In genomic region chr18:70195014-70195614, GRCh38 we compare ENCODE assay signal across 10 cellular contexts. TPM values are rescaled to one million over a fixed set of nuclear protein-coding genes. Genes with fewer than 3 reads are reported as not detected.
DNase-seq lines count a peak whose midpoint lies in the region; ATAC-seq, FAIRE-seq and TF ChIP-seq lines count a peak whose summit lies in the region.
"Had no signal": no experiment of that assay in that cellular context is flagged by ENCODE, and none has a peak within 500 bp of the region (broad histone marks: within the 10 kb centered on the region; RNA-seq: fewer than 3 reads in every experiment).

No MANE protein-coding gene starts in this region.

- H3K27me3 Mint-ChIP-seq in T-helper 1 cell treated with Interleukin-12 subunit alpha and Interleukin-12 subunit beta and Interleukin-4 antibody, amounts not matched to agents 30 μg/mL and 1 μg/mL, for 36 hours (ENCODE audit: low read depth), result no peaks in the 10 kb centered on the region
- H3K27me3 Mint-ChIP-seq in osteocyte (ENCODE audit: unreplicated experiment), result no peaks in the 10 kb centered on the region
- H3K27me3 Mint-ChIP-seq: CD4-positive, alpha-beta T cell had no signal

- peaks cover 13% of the 10 kb centered on the region for H3K4me1 Mint-ChIP-seq in T-helper 1 cell treated with Interleukin-12 subunit alpha and Interleukin-12 subunit beta and Interleukin-4 antibody, amounts not matched to agents 30 μg/mL and 1 μg/mL, for 36 hours (ENCODE audit: low read depth)
- no peaks in the 10 kb centered on the region for H3K4me1 Mint-ChIP-seq in osteocyte (ENCODE audit: unreplicated experiment)

- DNase-seq in GM12864 (ENCODE audit: low read depth), result peak; percentile 55
- DNase-seq in NCI-H1436 treated with DMSO at 0.1 percent for 48 hours (lab: John Stamatoyannopoulos, UW), result no peak
- no peak for DNase-seq in NCI-H2081 treated with DMSO at 0.1 percent for 48 hours (lab: John Stamatoyannopoulos, UW)
- no peak for DNase-seq in frontal cortex (ENCODE audit: low spot score in 2 of 2)
- no peak for DNase-seq in osteocyte (ENCODE audit: extremely low spot score, unreplicated experiment)
- DNase-seq: CD4-positive, alpha-beta T cell had no signal

- peaks cover 37% of the 10 kb centered on the region for H3K36me3 Mint-ChIP-seq in T-helper 1 cell treated with Interleukin-12 subunit alpha and Interleukin-12 subunit beta and Interleukin-4 antibody, amounts not matched to agents 30 μg/mL and 1 μg/mL, for 36 hours (ENCODE audit: low read depth)
- H3K36me3 Mint-ChIP-seq in osteocyte (ENCODE audit: unreplicated experiment), result peaks cover 12% of the 10 kb centered on the region

- no peak for FAIRE-seq in frontal cortex (lab: Jason Lieb, UNC)
- FAIRE-seq: K562 had no signal

- ATAC-seq in GM19372 (IDR thresholded peaks at IDR 0.05; ENCODE audit: low read depth, unreplicated experiment) (peak; percentile 42), HG02970 (IDR thresholded peaks at IDR 0.05; ENCODE audit: low FRiP score, unreplicated experiment) (peak; percentile 35)

- TF ChIP-seq CTCF in GM12864 (IDR thresholded peaks at IDR 0.05; ENCODE audit: low read depth, low read length, missing control alignments) (no peak), osteocyte (IDR thresholded peaks at IDR 0.05) (no peak)

- no peaks in the 10 kb centered on the region for H3K9me3 Mint-ChIP-seq in T-helper 1 cell treated with Interleukin-12 subunit alpha and Interleukin-12 subunit beta and Interleukin-4 antibody, amounts not matched to agents 30 μg/mL and 1 μg/mL, for 36 hours
- H3K9me3 Mint-ChIP-seq in osteocyte (ENCODE audit: unreplicated experiment), result no peaks in the 10 kb centered on the region
- H3K9me3 Mint-ChIP-seq: CD4-positive, alpha-beta T cell had no signal

- H3K4me3 ChIP-seq in GM12864 (ENCODE audit: low read depth, low read length), result peak overlapping the region; percentile 17
- H3K4me3 ChIP-seq: K562 had no signal

- H3K4me3 Mint-ChIP-seq in T-helper 1 cell treated with Interleukin-12 subunit alpha and Interleukin-12 subunit beta and Interleukin-4 antibody, amounts not matched to agents 30 μg/mL and 1 μg/mL, for 36 hours, result no peak overlapping the region
- H3K4me3 Mint-ChIP-seq in osteocyte (ENCODE audit: unreplicated experiment), result no peak overlapping the region
- H3K4me3 Mint-ChIP-seq: CD4-positive, alpha-beta T cell had no signal

- H3K27ac Mint-ChIP-seq in T-helper 1 cell treated with Interleukin-12 subunit alpha and Interleukin-12 subunit beta and Interleukin-4 antibody, amounts not matched to agents 30 μg/mL and 1 μg/mL, for 36 hours, result peak overlapping the region; percentile 64
- no peak overlapping the region for H3K27ac Mint-ChIP-seq in osteocyte (ENCODE audit: unreplicated experiment)
- H3K27ac Mint-ChIP-seq: CD4-positive, alpha-beta T cell had no signal

RNA-seq across cellular contexts. Expression of gene RTTN, which starts 10.4 kb away (rescaled TPM):
- total RNA-seq in frontal cortex (29.3 TPM), osteocyte (8.8 and 9.8 TPM in 2 replicates)
